Comparison of ENCODE assay signal across 20 cellular contexts in the genomic region with DNA sequence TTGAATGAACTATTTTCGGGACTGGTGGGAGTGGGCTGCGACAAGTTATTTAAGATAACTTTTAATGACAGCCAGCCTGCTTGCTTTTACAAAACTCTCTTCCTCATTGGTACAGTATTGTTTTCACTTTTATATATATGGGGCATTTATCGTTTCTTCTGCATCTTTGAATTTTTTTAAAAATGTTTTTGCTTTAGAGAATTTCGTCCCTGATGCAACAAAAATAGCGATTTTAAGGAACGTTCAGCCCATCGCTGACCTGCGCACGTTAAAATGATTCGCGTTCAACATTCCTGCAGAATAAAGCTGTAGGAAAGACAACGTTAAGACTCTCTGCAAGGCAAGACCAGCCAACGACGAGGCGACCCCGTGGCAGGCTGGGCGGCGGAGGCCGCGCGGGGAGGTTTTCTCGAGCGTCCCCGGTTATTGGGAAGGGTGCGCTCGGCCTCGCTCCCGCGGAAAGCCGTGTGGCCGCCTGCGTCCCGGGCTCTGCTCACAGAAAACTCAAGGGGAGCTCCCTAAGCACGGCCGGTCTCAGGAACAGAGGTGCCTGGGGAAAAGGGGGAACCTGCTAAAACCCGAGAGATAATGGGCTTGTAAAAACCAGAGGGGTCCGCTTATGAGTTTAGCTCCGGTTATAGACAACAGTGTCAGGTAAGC. TPM values are rescaled to one million over a fixed set of nuclear protein-coding genes. Genes with fewer than 3 reads are reported as not detected.
A peak's percentile ranks its signal among the peaks of the same experiment; 100 is the strongest.
DNase-seq lines count a peak whose midpoint lies in the region; ATAC-seq and TF ChIP-seq lines count a peak whose summit lies in the region.
"Had no signal": no experiment of that assay in that cellular context is flagged by ENCODE, and none has a peak within 500 bp of the region (broad histone marks: within the 10 kb centered on the region; RNA-seq: fewer than 3 reads in every experiment).

No MANE protein-coding gene starts in this region.

- H3K4me1 ChIP-seq in SK-N-SH (ENCODE audit: control insufficient read depth in 1 of 2, insufficient read depth in 2 of 2, low read depth in 1 of 2, low read length in 1 of 2) = no peaks in the 10 kb centered on the region
- peaks cover 4% of the 10 kb centered on the region for H3K4me1 ChIP-seq in iPS-15b (ENCODE audit: control insufficient read depth, insufficient read depth, low read length)
- no peaks in the 10 kb centered on the region for H3K4me1 ChIP-seq in osteoblast (ENCODE audit: insufficient read depth, low read length)

- H3K9ac ChIP-seq in SK-N-SH (no peak overlapping the region), iPS-15b (ENCODE audit: low read depth, low read length) (no peak overlapping the region)

- H3K9me2 ChIP-seq in SK-N-SH = no peaks in the 10 kb centered on the region

- CTCF ChIA-PET in SK-N-SH (lab: Yijun Ruan, JAX) = interaction anchor here (1.0 kb wide), 1 partner anchor 138 kb away, joined by 3 read pairs; no protein-coding TSS in a partner anchor

- H2AFZ ChIP-seq in SK-N-SH (ENCODE audit: low read depth) (no peak overlapping the region), osteoblast (ENCODE audit: low read length) (no peak overlapping the region)

- H3K4me2 ChIP-seq in SK-N-SH (no peak overlapping the region), osteoblast (ENCODE audit: insufficient read depth, low read length) (no peak overlapping the region)

- H3K27me3 ChIP-seq in SK-N-SH (ENCODE audit: insufficient read depth) (peaks cover 80% of the 10 kb centered on the region), iPS-15b (ENCODE audit: control insufficient read depth, insufficient read depth, low read length) (peaks cover 100% of the 10 kb centered on the region), osteoblast (ENCODE audit: insufficient read depth, low read length) (peaks cover 81% of the 10 kb centered on the region)

- H3K27ac ChIP-seq in SK-N-SH (ENCODE audit: low read depth in 2 of 2, low read length in 1 of 2) (no peak overlapping the region), osteoblast (ENCODE audit: low read depth, low read length) (no peak overlapping the region)
- H3K27ac ChIP-seq: 22Rv1, cardiac muscle cell, lower lobe of right lung, RWPE1, skin epidermis had no signal

- no peaks in the 10 kb centered on the region for H3K9me3 ChIP-seq in SK-N-SH
- no peaks in the 10 kb centered on the region for H3K9me3 ChIP-seq in iPS-15b (ENCODE audit: control insufficient read depth, insufficient read depth, low read length)
- no peaks in the 10 kb centered on the region for H3K9me3 ChIP-seq in osteoblast (ENCODE audit: low read depth, low read length)
- H3K9me3 ChIP-seq: lower lobe of right lung had no signal

- H3K4me3 ChIP-seq in SK-N-SH (ENCODE audit: low read depth in 2 of 2, low read length in 1 of 2) (no peak overlapping the region), iPS-15b (ENCODE audit: low read depth, low read length) (peak overlapping the region; percentile 59), osteoblast (ENCODE audit: insufficient read depth, low read length) (no peak overlapping the region)
- H3K4me3 ChIP-seq: cardiac muscle cell, lower lobe of right lung, skin epidermis had no signal

- 12% methylated on average over 24 of the region's 38 CpGs for WGBS in SK-N-SH (ENCODE audit: low lambda C conversion rate)

- POLR2A ChIA-PET in SK-N-SH (lab: Yijun Ruan, JAX) = no interaction called here

- no peaks in the 10 kb centered on the region for H3F3A ChIP-seq in SK-N-SH (replicated peaks; ENCODE audit: insufficient read depth)

- ATAC-seq in SK-N-SH treated with all-trans-retinoic acid at 6 μM for 48 hours = no peak
- ATAC-seq: esophagus mucosa, lower lobe of right lung had no signal

- TF ChIP-seq EP300 in SK-N-SH (IDR thresholded peaks at IDR 0.05; ENCODE audit: borderline replicate concordance in 1 of 2, low read depth in 1 of 2, low read length in 1 of 2) (no peak), Ishikawa (IDR thresholded peaks at IDR 0.05; ENCODE audit: borderline replicate concordance) (no peak)

- no peak for TF ChIP-seq RAD21 in SK-N-SH (IDR thresholded peaks at IDR 0.05; ENCODE audit: low read length)
- TF ChIP-seq RAD21 in Ishikawa (IDR thresholded peaks at IDR 0.05; ENCODE audit: low read depth) = no peak

- H3K79me2 ChIP-seq in SK-N-SH (ENCODE audit: insufficient read depth) (no peaks in the 10 kb centered on the region), osteoblast (ENCODE audit: insufficient read depth, low read length) (no peaks in the 10 kb centered on the region)

- no peaks in the 10 kb centered on the region for H3K36me3 ChIP-seq in SK-N-SH (replicated peaks in 1 of 2; ENCODE audit: control insufficient read depth in 1 of 2, insufficient read depth in 2 of 2, low read length in 1 of 2)
- H3K36me3 ChIP-seq in iPS-15b (ENCODE audit: control insufficient read depth, insufficient read depth, low read length) = no peaks in the 10 kb centered on the region
- H3K36me3 ChIP-seq in osteoblast (ENCODE audit: insufficient read depth, low read length) = no peaks in the 10 kb centered on the region
- H3K36me3 ChIP-seq: cardiac muscle cell, lower lobe of right lung had no signal

- TF ChIP-seq CTCF in SK-N-SH (IDR thresholded peaks at IDR 0.05) = no peak
- no peak for TF ChIP-seq CTCF in osteoblast (IDR thresholded peaks at IDR 0.05; ENCODE audit: extremely low read depth, low read depth, low read length)

- no peaks in the 10 kb centered on the region for H4K20me1 ChIP-seq in SK-N-SH (ENCODE audit: insufficient read depth)
- no peaks in the 10 kb centered on the region for H4K20me1 ChIP-seq in osteoblast (ENCODE audit: insufficient read depth, low read length)

- DNase-seq in SK-N-SH (peak; percentile 25), osteoblast (ENCODE audit: insufficient read length, low spot score, missing footprints) (peak; percentile 86), superior temporal gyrus (ENCODE audit: extremely low spot score) (no peak), NCI-H1417 (lab: John Stamatoyannopoulos, UW) (no peak), CD1c-positive myeloid dendritic cell (ENCODE audit: extremely low spot score) (no peak)
- DNase-seq: activated naive CD8-positive, alpha-beta T cell treated with anti-CD3 and anti-CD28 coated beads, Interleukin-2, amount 10 ng/mL, durations not matched to agents 7 days and 5 days; dermis blood vessel endothelial cell; lower lobe of right lung; NCI-H1694; posterior cingulate gyrus; stimulated activated CD4-positive, alpha-beta T cell treated with anti-CD3 and anti-CD28 coated beads, Interleukin-4, amount 100 ng/mL, for 1 hour; substantia nigra had no signal

TF ChIP-seq in SK-N-SH, 30 proteins besides CTCF, POLR2A, EP300 and RAD21:
- TF ChIP-seq EZH2phosphoT487 (IDR thresholded peaks at IDR 0.05; ENCODE audit: borderline replicate concordance, low read depth) (peak; percentile 94; the same call in 1 of the 2 replicates), MEF2A (IDR thresholded peaks at IDR 0.05; ENCODE audit: borderline replicate concordance, low read depth) (no peak), SMC3 (IDR thresholded peaks at IDR 0.05; ENCODE audit: low read depth, low read length) (no peak)

TF ChIP-seq in SK-N-SH treated with all-trans-retinoic acid at 6 μM for 48 hours, 23 proteins besides CTCF, POLR2A, EP300 and RAD21 (continues in another document):
- no peak for TF ChIP-seq CSRNP3 (CRISPR knock-in tag; IDR thresholded peaks at IDR 0.05)

TF ChIP-seq in Ishikawa, 13 proteins besides CTCF, POLR2A, EP300 and RAD21:
- TF ChIP-seq MAX (IDR thresholded peaks at IDR 0.05) (0 out of 2 replicates have a peak, but pooled peaks have one; percentile 14), CREB1 (IDR thresholded peaks at IDR 0.05; ENCODE audit: low read depth) (no peak)

RNA-seq across cellular contexts. Expression of gene PAX8, which starts 3.0 kb away (rescaled TPM):
- polyA plus RNA-seq in SK-N-SH (2012; rRNA removed) = 0.08 and 0.23 TPM in 2 replicates
- 0.04 and 0.08 TPM in 2 replicates for polyA plus RNA-seq in SK-N-SH (2012; cell fraction: cytosol; rRNA removed)
- 0.18 and 0.23 TPM in 2 replicates for polyA plus RNA-seq in SK-N-SH (2012; cell fraction: nucleus; rRNA removed)
- total RNA-seq in osteoblast = 1.8 and 2.9 TPM in 2 replicates
- total RNA-seq: cardiac muscle cell had no signal
- polyA plus RNA-seq: cardiac muscle cell had no signal

Comparison
In these comparisons a context has a peak if more than half of its experiments do, and no peak if none do; other contexts are left out.
1. DNase-seq: peak in SK-N-SH (single experiment) and osteoblast (single experiment); none in superior temporal gyrus (single experiment), NCI-H1417 (0 of 3) and CD1c-positive myeloid dendritic cell (single experiment).